In the genomic region with DNA sequence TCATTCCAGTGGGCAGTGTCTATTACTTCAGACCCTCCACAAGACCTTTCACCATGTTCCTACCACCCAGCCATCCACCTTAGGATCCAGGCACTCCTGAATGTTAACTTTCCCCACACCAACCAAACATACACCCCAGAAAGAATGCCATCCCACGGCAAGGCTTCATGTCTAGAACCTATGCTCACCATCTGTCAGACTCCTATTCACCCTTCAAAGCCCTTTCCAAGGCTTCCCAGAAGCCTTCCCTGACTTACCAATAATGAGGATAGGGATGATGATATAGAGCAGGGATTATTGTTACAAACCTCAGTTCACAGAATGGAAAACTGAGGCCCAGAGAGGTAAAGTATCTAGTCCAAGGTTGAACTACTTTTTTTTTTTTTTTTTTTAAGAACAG, we compare ENCODE assay signal across 39 cellular contexts.
"Had no signal": no experiment of that assay in that cellular context is flagged by ENCODE, and none has a peak within 500 bp of the region (broad histone marks: within the 10 kb centered on the region; RNA-seq: fewer than 3 reads in every experiment).

No MANE protein-coding gene starts in this region.

- H3K4me1 Mint-ChIP-seq: activated CD4-positive, alpha-beta memory T cell treated with anti-CD3 and anti-CD28 coated beads, Interleukin-2, amount 10 ng/mL, durations not matched to agents 7 days and 5 days; activated CD4-positive, alpha-beta T cell treated with anti-CD3 and anti-CD28 coated beads for 36 hours; activated CD4-positive, alpha-beta T cell treated with anti-CD3 and anti-CD28 coated beads, Interleukin-2, amount 10 ng/mL, durations not matched to agents 7 days and 5 days; activated CD8-positive, alpha-beta memory T cell treated with anti-CD3 and anti-CD28 coated beads, Interleukin-2, amount 10 ng/mL, durations not matched to agents 7 days and 5 days; activated naive CD8-positive, alpha-beta T cell treated with anti-CD3 and anti-CD28 coated beads for 36 hours; central memory CD8-positive, alpha-beta T cell had no signal

- FAIRE-seq: astrocyte, bronchial epithelial cell had no signal

- H3K9me3 ChIP-seq: adrenal gland, body of pancreas had no signal

- DNase-seq: activated CD4-positive, alpha-beta memory T cell treated with anti-CD3 and anti-CD28 coated beads, Interleukin-2, amount 10 ng/mL, durations not matched to agents 7 days and 5 days; activated CD4-positive, alpha-beta T cell treated with anti-CD3 and anti-CD28 coated beads for 1 hour; activated CD4-positive, alpha-beta T cell treated with anti-CD3 and anti-CD28 coated beads for 36 hours; activated CD4-positive, alpha-beta T cell treated with anti-CD3 and anti-CD28 coated beads for 48 hours; activated CD4-positive, alpha-beta T cell treated with anti-CD3 and anti-CD28 coated beads, Interleukin-2, amount 10 ng/mL, durations not matched to agents 7 days and 5 days; activated CD4-positive, alpha-beta T cell treated with anti-CD3 and anti-CD28 coated beads, Interleukin-2, amount 50 U/mL, for 48 hours; activated CD4-positive, CD25-positive, alpha-beta regulatory T cell; activated CD8-positive, alpha-beta memory T cell treated with anti-CD3 and anti-CD28 coated beads for 24 hours; activated CD8-positive, alpha-beta memory T cell treated with anti-CD3 and anti-CD28 coated beads, Interleukin-2, amount 10 ng/mL, durations not matched to agents 7 days and 5 days; activated CD8-positive, alpha-beta memory T cell treated with anti-CD3 and anti-CD28 coated beads, Interleukin-2, amount 50 U/mL, for 48 hours; activated CD8-positive, alpha-beta T cell treated with anti-CD3 and anti-CD28 coated beads, Interleukin-2, amount 10 ng/mL, durations not matched to agents 7 days and 5 days; activated effector memory CD4-positive, alpha-beta T cell treated with anti-CD3 and anti-CD28 coated beads, Interleukin-2, amount 50 U/mL, for 16 hours; activated gamma-delta T cell treated with Interleukin-2 at 50 U/mL for 16 hours; activated naive CD4-positive, alpha-beta T cell; activated naive CD4-positive, alpha-beta T cell treated with anti-CD3 and anti-CD28 coated beads for 36 hours; activated naive CD4-positive, alpha-beta T cell treated with anti-CD3 and anti-CD28 coated beads, Interleukin-2, amount 50 U/mL, for 16 hours; activated naive CD8-positive, alpha-beta T cell treated with anti-CD3 and anti-CD28 coated beads for 36 hours; activated T-cell treated with anti-CD3 and anti-CD28 coated beads, Interleukin-2, amount 50 U/mL, for 24 hours; activated T-cell treated with anti-CD3 and anti-CD28 coated beads, Interleukin-2, amount 50 U/mL, for 48 hours; adrenal gland; amniotic stem cell; aorta; body of pancreas; brain microvascular endothelial cell; caudate nucleus; cerebellar nuclear complex; T-helper 1 cell; T-helper 2 cell; T-helper 9 cell; WERI-Rb-1 had no signal

- H3K36me3 ChIP-seq: adrenal gland, brain microvascular endothelial cell, cardiac muscle cell, WERI-Rb-1 had no signal

- H3K27ac Mint-ChIP-seq: activated CD4-positive, alpha-beta memory T cell treated with anti-CD3 and anti-CD28 coated beads, Interleukin-2, amount 10 ng/mL, durations not matched to agents 7 days and 5 days; activated CD4-positive, alpha-beta T cell treated with anti-CD3 and anti-CD28 coated beads for 36 hours; activated CD4-positive, alpha-beta T cell treated with anti-CD3 and anti-CD28 coated beads, Interleukin-2, amount 10 ng/mL, durations not matched to agents 7 days and 5 days; activated CD8-positive, alpha-beta memory T cell treated with anti-CD3 and anti-CD28 coated beads, Interleukin-2, amount 10 ng/mL, durations not matched to agents 7 days and 5 days; activated CD8-positive, alpha-beta T cell treated with anti-CD3 and anti-CD28 coated beads, Interleukin-2, amount 10 ng/mL, durations not matched to agents 7 days and 5 days; activated naive CD4-positive, alpha-beta T cell treated with anti-CD3 and anti-CD28 coated beads for 36 hours; activated naive CD8-positive, alpha-beta T cell treated with anti-CD3 and anti-CD28 coated beads for 36 hours; activated T-cell treated with anti-CD3 and anti-CD28 coated beads, Interleukin-2, amount 50 U/mL, for 24 hours; T-helper 1 cell treated with Interleukin-12 subunit alpha and Interleukin-12 subunit beta and Interleukin-4 antibody, amounts not matched to agents 30 μg/mL and 1 μg/mL, for 36 hours; T-helper 2 cell treated with Interferon-gamma antibody and Interleukin-4, amounts not matched to agents 5 μg/mL and 100 μg/mL, for 36 hours; WTC11 had no signal

- H3K4me1 ChIP-seq: adrenal gland, body of pancreas had no signal

- H3K4me3 Mint-ChIP-seq: activated CD4-positive, alpha-beta memory T cell treated with anti-CD3 and anti-CD28 coated beads, Interleukin-2, amount 10 ng/mL, durations not matched to agents 7 days and 5 days; activated CD4-positive, alpha-beta T cell treated with anti-CD3 and anti-CD28 coated beads for 36 hours; activated CD4-positive, alpha-beta T cell treated with anti-CD3 and anti-CD28 coated beads, Interleukin-2, amount 10 ng/mL, durations not matched to agents 7 days and 5 days; activated CD8-positive, alpha-beta memory T cell treated with anti-CD3 and anti-CD28 coated beads, Interleukin-2, amount 10 ng/mL, durations not matched to agents 7 days and 5 days; activated CD8-positive, alpha-beta T cell treated with anti-CD3 and anti-CD28 coated beads, Interleukin-2, amount 10 ng/mL, durations not matched to agents 7 days and 5 days; activated naive CD4-positive, alpha-beta T cell treated with anti-CD3 and anti-CD28 coated beads for 36 hours; activated naive CD8-positive, alpha-beta T cell treated with anti-CD3 and anti-CD28 coated beads for 36 hours; activated T-cell treated with anti-CD3 and anti-CD28 coated beads, Interleukin-2, amount 50 U/mL, for 24 hours; central memory CD8-positive, alpha-beta T cell; T-helper 1 cell treated with Interleukin-12 subunit alpha and Interleukin-12 subunit beta and Interleukin-4 antibody, amounts not matched to agents 30 μg/mL and 1 μg/mL, for 36 hours; T-helper 2 cell treated with Interferon-gamma antibody and Interleukin-4, amounts not matched to agents 5 μg/mL and 100 μg/mL, for 36 hours; WTC11 had no signal

- H3K27me3 ChIP-seq: body of pancreas, brain microvascular endothelial cell, cardiac muscle cell had no signal

- H3K27me3 Mint-ChIP-seq: activated CD4-positive, alpha-beta memory T cell treated with anti-CD3 and anti-CD28 coated beads, Interleukin-2, amount 10 ng/mL, durations not matched to agents 7 days and 5 days; activated CD4-positive, alpha-beta T cell treated with anti-CD3 and anti-CD28 coated beads, Interleukin-2, amount 10 ng/mL, durations not matched to agents 7 days and 5 days; activated CD8-positive, alpha-beta memory T cell treated with anti-CD3 and anti-CD28 coated beads, Interleukin-2, amount 10 ng/mL, durations not matched to agents 7 days and 5 days; activated naive CD8-positive, alpha-beta T cell treated with anti-CD3 and anti-CD28 coated beads for 36 hours; central memory CD8-positive, alpha-beta T cell had no signal

- H3K4me3 ChIP-seq: adrenal gland, body of pancreas, cardiac muscle cell had no signal

- H3K36me3 Mint-ChIP-seq: activated CD8-positive, alpha-beta memory T cell treated with anti-CD3 and anti-CD28 coated beads, Interleukin-2, amount 10 ng/mL, durations not matched to agents 7 days and 5 days; activated naive CD4-positive, alpha-beta T cell treated with anti-CD3 and anti-CD28 coated beads, Interleukin-2, amount 50 U/mL, for 72 hours; activated naive CD8-positive, alpha-beta T cell treated with anti-CD3 and anti-CD28 coated beads for 36 hours; WTC11 had no signal

- H3K27ac ChIP-seq: adrenal gland, body of pancreas, brain microvascular endothelial cell, cardiac muscle cell, WERI-Rb-1 had no signal

- ATAC-seq: activated CD4-positive, alpha-beta T cell treated with anti-CD3 and anti-CD28 coated beads for 36 hours; activated CD4-positive, CD25-positive, alpha-beta regulatory T cell treated with anti-CD3 and anti-CD28 coated beads, Interleukin-2, amount 50 U/mL, for 24 hours; activated CD8-positive, alpha-beta memory T cell treated with anti-CD3 and anti-CD28 coated beads, Interleukin-2, amount 10 ng/mL, durations not matched to agents 7 days and 5 days; activated CD8-positive, alpha-beta T cell treated with anti-CD3 and anti-CD28 coated beads, Interleukin-2, amount 10 ng/mL, durations not matched to agents 7 days and 5 days; activated naive CD4-positive, alpha-beta T cell treated with anti-CD3 and anti-CD28 coated beads, Interleukin-2, amount 50 U/mL, for 72 hours; body of pancreas; WTC11 had no signal

- H3K9me3 Mint-ChIP-seq: activated CD4-positive, alpha-beta memory T cell treated with anti-CD3 and anti-CD28 coated beads, Interleukin-2, amount 10 ng/mL, durations not matched to agents 7 days and 5 days; activated CD4-positive, alpha-beta T cell treated with anti-CD3 and anti-CD28 coated beads, Interleukin-2, amount 10 ng/mL, durations not matched to agents 7 days and 5 days; activated naive CD4-positive, alpha-beta T cell treated with anti-CD3 and anti-CD28 coated beads for 36 hours; activated naive CD4-positive, alpha-beta T cell treated with anti-CD3 and anti-CD28 coated beads, Interleukin-2, amount 50 U/mL, for 72 hours; activated naive CD8-positive, alpha-beta T cell treated with anti-CD3 and anti-CD28 coated beads for 36 hours; activated T-cell treated with anti-CD3 and anti-CD28 coated beads, Interleukin-2, amount 50 U/mL, for 24 hours; central memory CD8-positive, alpha-beta T cell; T-helper 1 cell treated with Interleukin-12 subunit alpha and Interleukin-12 subunit beta and Interleukin-4 antibody, amounts not matched to agents 30 μg/mL and 1 μg/mL, for 36 hours; T-helper 2 cell treated with Interferon-gamma antibody and Interleukin-4, amounts not matched to agents 5 μg/mL and 100 μg/mL, for 36 hours; WTC11 had no signal
